Comparison of ENCODE assay signal across 14 cellular contexts in the genomic region with DNA sequence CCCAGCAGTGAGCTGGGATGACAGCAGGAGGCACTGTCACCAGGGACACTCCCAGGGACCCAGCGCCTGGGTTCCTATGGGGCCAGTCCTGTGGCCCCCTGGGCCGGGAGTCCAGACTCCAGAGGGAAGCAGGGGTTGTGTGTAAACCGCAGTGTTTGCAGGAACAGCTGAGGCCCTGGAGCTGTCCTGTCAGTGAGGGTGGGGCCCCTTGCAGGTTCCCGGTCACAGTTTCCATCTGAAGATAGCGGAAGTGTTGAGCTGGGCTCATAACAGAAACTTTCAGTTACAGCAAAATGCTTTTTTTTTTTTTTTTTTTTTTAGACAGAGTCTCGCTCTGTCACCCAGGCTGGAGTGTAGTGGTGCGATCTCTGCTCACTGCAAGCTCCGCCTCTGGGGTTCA. TPM values are rescaled to one million over a fixed set of nuclear protein-coding genes. Genes with fewer than 3 reads are reported as not detected.
DNase-seq lines count a peak whose midpoint lies in the region; ATAC-seq and TF ChIP-seq lines count a peak whose summit lies in the region.
"Had no signal": no experiment of that assay in that cellular context is flagged by ENCODE, and none has a peak within 500 bp of the region (broad histone marks: within the 10 kb centered on the region; RNA-seq: fewer than 3 reads in every experiment).

No MANE protein-coding gene starts in this region.

- H3K27me3 Mint-ChIP-seq in activated T-helper 2 cell treated with anti-CD3 and anti-CD28 coated beads, Interferon-gamma antibody, Interleukin-2, Interleukin-4, amounts not matched to agents 10 μg/mL and 5 μg/mL and 100 μg/mL, durations not matched to agents 14 hours and 24 hours and 36 hours (ENCODE audit: low read depth) = no peaks in the 10 kb centered on the region

- in situ Hi-C loops in GM13977 (cut with MboI; ENCODE audit: low pct_unique_long_range_greater_than_20kb, low sequenced_read_pairs, unreplicated experiment) = no loop called here

- H3K9me3 Mint-ChIP-seq in activated T-helper 2 cell treated with anti-CD3 and anti-CD28 coated beads, Interferon-gamma antibody, Interleukin-2, Interleukin-4, amounts not matched to agents 10 μg/mL and 5 μg/mL and 100 μg/mL, durations not matched to agents 14 hours and 24 hours and 36 hours = no peaks in the 10 kb centered on the region

- ATAC-seq in HG03460 (IDR thresholded peaks at IDR 0.05; ENCODE audit: unreplicated experiment) (no peak), HG02840 (IDR thresholded peaks at IDR 0.05; ENCODE audit: low FRiP score, unreplicated experiment) (no peak)

- peak overlapping the region; percentile 33 for H3K27ac Mint-ChIP-seq in activated T-helper 2 cell treated with anti-CD3 and anti-CD28 coated beads, Interferon-gamma antibody, Interleukin-2, Interleukin-4, amounts not matched to agents 10 μg/mL and 5 μg/mL and 100 μg/mL, durations not matched to agents 14 hours and 24 hours and 36 hours

- peaks cover 19% of the 10 kb centered on the region for H3K36me3 Mint-ChIP-seq in activated T-helper 2 cell treated with anti-CD3 and anti-CD28 coated beads, Interferon-gamma antibody, Interleukin-2, Interleukin-4, amounts not matched to agents 10 μg/mL and 5 μg/mL and 100 μg/mL, durations not matched to agents 14 hours and 24 hours and 36 hours (ENCODE audit: low read depth)

- H3K4me1 Mint-ChIP-seq in activated T-helper 2 cell treated with anti-CD3 and anti-CD28 coated beads, Interferon-gamma antibody, Interleukin-2, Interleukin-4, amounts not matched to agents 10 μg/mL and 5 μg/mL and 100 μg/mL, durations not matched to agents 14 hours and 24 hours and 36 hours (ENCODE audit: low read depth) = peaks cover 18% of the 10 kb centered on the region

- intact Hi-C loops in activated T-helper 2 cell treated with anti-CD3 and anti-CD28 coated beads, Interferon-gamma antibody, Interleukin-2, Interleukin-4, amounts not matched to agents 10 μg/mL and 5 μg/mL and 100 μg/mL, durations not matched to agents 14 hours and 24 hours and 36 hours (cut with micrococcal nuclease) = no loop called here

- no peak for TF ChIP-seq CTCF in GM13977 (IDR thresholded peaks at IDR 0.05; ENCODE audit: extremely low read depth, insufficient read depth, missing control alignments)

- H3K4me3 Mint-ChIP-seq in activated T-helper 2 cell treated with anti-CD3 and anti-CD28 coated beads, Interferon-gamma antibody, Interleukin-2, Interleukin-4, amounts not matched to agents 10 μg/mL and 5 μg/mL and 100 μg/mL, durations not matched to agents 14 hours and 24 hours and 36 hours (ENCODE audit: low read depth) = no peak overlapping the region

- peak; percentile 73 for DNase-seq in GM13977 (ENCODE audit: low spot score)
- DNase-seq in NAMALWA (ENCODE audit: low spot score) = peak; percentile 48
- peak; percentile 43 for DNase-seq in activated T-helper 2 cell treated with anti-CD3 and anti-CD28 coated beads, Interferon-gamma antibody, Interleukin-2, Interleukin-4, amounts not matched to agents 10 μg/mL and 5 μg/mL and 100 μg/mL, durations not matched to agents 14 hours and 24 hours and 36 hours (ENCODE audit: low spot score)
- DNase-seq in stimulated activated CD4-positive, alpha-beta T cell treated with anti-CD3 and anti-CD28 coated beads, Interleukin-15, amount 100 ng/mL, for 24 hours = peak; percentile 72
- no peak for DNase-seq in NK-92 (lab: John Stamatoyannopoulos, UW; ENCODE audit: unreplicated experiment)
- DNase-seq: activated gamma-delta T cell treated with Interleukin-2 at 50 U/mL for 16 hours, Calu3, dermis blood vessel endothelial cell, NCI-H1436 treated with DMSO at 0.1 percent for 48 hours, ovary, T1000, trophoblast cell had no signal

RNA-seq across cellular contexts. Expression of a gene that starts 17.7 kb away (rescaled TPM):
- 89.1 and 90.7 TPM in 2 replicates for total RNA-seq in activated T-helper 2 cell treated with anti-CD3 and anti-CD28 coated beads, Interferon-gamma antibody, Interleukin-2, Interleukin-4, amounts not matched to agents 10 μg/mL and 5 μg/mL and 100 μg/mL, durations not matched to agents 14 hours and 24 hours and 36 hours

RNA-seq across cellular contexts. Expression of a gene that starts 18.1 kb away (rescaled TPM):
- total RNA-seq in activated T-helper 2 cell treated with anti-CD3 and anti-CD28 coated beads, Interferon-gamma antibody, Interleukin-2, Interleukin-4, amounts not matched to agents 10 μg/mL and 5 μg/mL and 100 μg/mL, durations not matched to agents 14 hours and 24 hours and 36 hours = 9.1 and 9.9 TPM in 2 replicates

RNA-seq across cellular contexts. Expression of a gene that starts 18.1 kb away (rescaled TPM):
- total RNA-seq in activated T-helper 2 cell treated with anti-CD3 and anti-CD28 coated beads, Interferon-gamma antibody, Interleukin-2, Interleukin-4, amounts not matched to agents 10 μg/mL and 5 μg/mL and 100 μg/mL, durations not matched to agents 14 hours and 24 hours and 36 hours = 35.9 and 37.9 TPM in 2 replicates

RNA-seq across cellular contexts. Expression of a gene that starts 38.0 kb away (rescaled TPM):
- total RNA-seq in activated T-helper 2 cell treated with anti-CD3 and anti-CD28 coated beads, Interferon-gamma antibody, Interleukin-2, Interleukin-4, amounts not matched to agents 10 μg/mL and 5 μg/mL and 100 μg/mL, durations not matched to agents 14 hours and 24 hours and 36 hours = 100 and 102 TPM in 2 replicates

RNA-seq across cellular contexts. Expression of a gene that starts 59.9 kb away (rescaled TPM):
- total RNA-seq in activated T-helper 2 cell treated with anti-CD3 and anti-CD28 coated beads, Interferon-gamma antibody, Interleukin-2, Interleukin-4, amounts not matched to agents 10 μg/mL and 5 μg/mL and 100 μg/mL, durations not matched to agents 14 hours and 24 hours and 36 hours = 31.2 and 32.1 TPM in 2 replicates
